In genomic region chr22:40499187-40499753, GRCh38 we compare ENCODE assay signal across 8 cellular contexts.
A peak's percentile ranks its signal among the peaks of the same experiment; 100 is the strongest.
DNase-seq lines count a peak whose midpoint lies in the region; ATAC-seq and TF ChIP-seq lines count a peak whose summit lies in the region.

No MANE protein-coding gene starts in this region.

- no peaks in the 10 kb centered on the region for H4K20me1 ChIP-seq in hepatocyte (ENCODE audit: insufficient read depth, poor library complexity, severe bottlenecking)

- no peaks in the 10 kb centered on the region for H3K27me3 Mint-ChIP-seq in activated naive CD8-positive, alpha-beta T cell treated with anti-CD3 and anti-CD28 coated beads for 36 hours

- H3K79me2 ChIP-seq in hepatocyte: peaks cover 12% of the 10 kb centered on the region

- TF ChIP-seq POLR2A in upper lobe of left lung (IDR thresholded peaks at IDR 0.05): no peak

- peak; percentile 84 to 98 for ATAC-seq in upper lobe of left lung (ENCODE audit: low FRiP score in 2 of 2)
- ATAC-seq in HG02970 (IDR thresholded peaks at IDR 0.05; ENCODE audit: low FRiP score, unreplicated experiment): no peak

- H3K4me3 ChIP-seq in hepatocyte (no peak overlapping the region), upper lobe of left lung (no peak overlapping the region)

- H3K36me3 Mint-ChIP-seq in activated naive CD8-positive, alpha-beta T cell treated with anti-CD3 and anti-CD28 coated beads for 36 hours: peaks cover 5% of the 10 kb centered on the region

- H3K4me2 ChIP-seq in hepatocyte: peak overlapping the region; percentile 46

- peak overlapping the region; percentile 43 for H3K27ac Mint-ChIP-seq in activated naive CD8-positive, alpha-beta T cell treated with anti-CD3 and anti-CD28 coated beads for 36 hours

- H3K27ac ChIP-seq in hepatocyte: peak overlapping the region; percentile 83
- H3K27ac ChIP-seq in upper lobe of left lung: peak overlapping the region in 3 of 4 donors; percentile 8 to 61 (median 30)

- no peaks in the 10 kb centered on the region for H3K9me3 Mint-ChIP-seq in activated naive CD8-positive, alpha-beta T cell treated with anti-CD3 and anti-CD28 coated beads for 36 hours

- no peak overlapping the region for H2AFZ ChIP-seq in hepatocyte

- TF ChIP-seq EP300 in upper lobe of left lung (IDR thresholded peaks at IDR 0.05): no peak

- H3K4me1 ChIP-seq in hepatocyte (ENCODE audit: insufficient read depth) (peaks cover 22% of the 10 kb centered on the region), upper lobe of left lung (peaks cover 14 to 19% (median 18%) of the 10 kb centered on the region in 4 donors)

- H3K9me2 ChIP-seq in hepatocyte (replicated peaks; ENCODE audit: insufficient read depth): no peaks in the 10 kb centered on the region

- H3K9me3 ChIP-seq in hepatocyte (ENCODE audit: low read depth) (no peaks in the 10 kb centered on the region), upper lobe of left lung (no peaks in the 10 kb centered on the region)

- no peak overlapping the region for H3K4me3 Mint-ChIP-seq in activated naive CD8-positive, alpha-beta T cell treated with anti-CD3 and anti-CD28 coated beads for 36 hours

- no peak for TF ChIP-seq CTCF in hepatocyte (IDR thresholded peaks at IDR 0.05; ENCODE audit: poor library complexity)
- TF ChIP-seq CTCF in upper lobe of left lung (IDR thresholded peaks at IDR 0.05): no peak

- H3K27me3 ChIP-seq in hepatocyte (no peaks in the 10 kb centered on the region), upper lobe of left lung (no peaks in the 10 kb centered on the region)

- H3K4me1 Mint-ChIP-seq in activated naive CD8-positive, alpha-beta T cell treated with anti-CD3 and anti-CD28 coated beads for 36 hours: peaks cover 14% of the 10 kb centered on the region

- DNase-seq in COLO829 (ENCODE audit: low spot score): peak; percentile 90
- DNase-seq in HT-29 (ENCODE audit: low spot score): peak; percentile 48
- DNase-seq in activated naive CD8-positive, alpha-beta T cell treated with anti-CD3 and anti-CD28 coated beads for 36 hours: peak; percentile 8
- peak; percentile 67 for DNase-seq in hepatocyte (ENCODE audit: low spot score)
- DNase-seq in upper lobe of left lung: peak in 1 of 2 donors; percentile 28
- no peak for DNase-seq in stimulated activated CD4-positive, alpha-beta T cell treated with anti-CD3 and anti-CD28 coated beads, Interleukin-1b, Interleukin-23, amount 100 ng/mL, for 48 hours
- DNase-seq in NCI-H2107 treated with DMSO at 0.1 percent for 48 hours (lab: John Stamatoyannopoulos, UW; ENCODE audit: unreplicated experiment): no peak

- H3K36me3 ChIP-seq in hepatocyte (replicated peaks; ENCODE audit: insufficient read depth, low read depth) (no peaks in the 10 kb centered on the region), upper lobe of left lung (no peaks in the 10 kb centered on the region)

Comparison
In these comparisons a context has a peak if more than half of its experiments do, and no peak if none do; other contexts are left out.
1. DNase-seq: peak in COLO829 (single experiment), HT-29 (single experiment), activated naive CD8-positive, alpha-beta T cell treated with anti-CD3 and anti-CD28 coated beads for 36 hours (single experiment) and hepatocyte (single experiment); none in stimulated activated CD4-positive, alpha-beta T cell treated with anti-CD3 and anti-CD28 coated beads, Interleukin-1b, Interleukin-23, amount 100 ng/mL, for 48 hours (single experiment) and NCI-H2107 treated with DMSO at 0.1 percent for 48 hours (single experiment).